In genomic region chr11:60899021-60899936, GRCh38 we compare ENCODE assay signal across 8 cellular contexts. TPM values are rescaled to one million over a fixed set of nuclear protein-coding genes. Genes with fewer than 3 reads are reported as not detected.
A peak's percentile ranks its signal among the peaks of the same experiment; 100 is the strongest.
DNase-seq lines count a peak whose midpoint lies in the region; ATAC-seq, FAIRE-seq and TF ChIP-seq lines count a peak whose summit lies in the region.

No MANE protein-coding gene starts in this region.

- H3K9me3 Mint-ChIP-seq in activated CD4-positive, alpha-beta memory T cell treated with anti-CD3 and anti-CD28 coated beads, Interleukin-2, amount 10 ng/mL, durations not matched to agents 7 days and 5 days, result no peaks in the 10 kb centered on the region
- H3K9me3 Mint-ChIP-seq in activated CD4-positive, alpha-beta memory T cell treated with anti-CD3 and anti-CD28 coated beads for 36 hours, result no peaks in the 10 kb centered on the region

- CTCF ChIA-PET in activated CD4-positive, alpha-beta memory T cell treated with anti-CD3 and anti-CD28 coated beads, Interleukin-2, amount 10 ng/mL, durations not matched to agents 7 days and 5 days (lab: Charles Lee), result interaction anchor here (0.6 to 7.6 kb wide), 18 partner anchors 10 to 766 kb away, joined by 3 to 87 read pairs (median 4); partner anchors contain the start of gene TMEM109
- CTCF ChIA-PET in activated CD4-positive, alpha-beta memory T cell treated with anti-CD3 and anti-CD28 coated beads for 36 hours (lab: Charles Lee), result interaction anchor here (0.6 to 11.1 kb wide), 33 partner anchors 8 to 504 kb away, joined by 3 to 117 read pairs (median 4); partner anchors contain the start of genes CCDC86 and TMEM109

- no peak overlapping the region for H3K27ac Mint-ChIP-seq in activated CD4-positive, alpha-beta memory T cell treated with anti-CD3 and anti-CD28 coated beads, Interleukin-2, amount 10 ng/mL, durations not matched to agents 7 days and 5 days
- no peak overlapping the region for H3K27ac Mint-ChIP-seq in activated CD4-positive, alpha-beta memory T cell treated with anti-CD3 and anti-CD28 coated beads for 36 hours

- intact Hi-C loops in activated CD4-positive, alpha-beta memory T cell treated with anti-CD3 and anti-CD28 coated beads for 36 hours (cut with micrococcal nuclease), result loop anchor here (1.0 to 5.0 kb wide), 2 partner anchors 68 to 122 kb away; no protein-coding TSS in a partner anchor
- intact Hi-C loops in colonic mucosa (cut with DNase I), result loop anchor here (5.0 kb wide), 1 partner anchor 122 kb away; no protein-coding TSS in a partner anchor
- intact Hi-C loops in lower lobe of right lung (cut with DNase I), result loop anchor here (5.0 kb wide), 1 partner anchor 67 kb away; no protein-coding TSS in a partner anchor

- TF ChIP-seq CTCF in colonic mucosa (IDR thresholded peaks at IDR 0.05) (peak; percentile 97), lower lobe of right lung (IDR thresholded peaks at IDR 0.05) (peak; percentile 94)

- POLR2A ChIA-PET in activated CD4-positive, alpha-beta memory T cell treated with anti-CD3 and anti-CD28 coated beads, Interleukin-2, amount 10 ng/mL, durations not matched to agents 7 days and 5 days (lab: Charles Lee), result interaction anchor here (1.0 to 1.4 kb wide), 2 partner anchors 10 to 16 kb away, joined by 5 to 6 read pairs; no protein-coding TSS in a partner anchor
- POLR2A ChIA-PET in activated CD4-positive, alpha-beta memory T cell treated with anti-CD3 and anti-CD28 coated beads for 36 hours (lab: Charles Lee), result no interaction called here

- peak; percentile 33 for DNase-seq in activated CD4-positive, alpha-beta memory T cell treated with anti-CD3 and anti-CD28 coated beads, Interleukin-2, amount 10 ng/mL, durations not matched to agents 7 days and 5 days
- DNase-seq in activated CD4-positive, alpha-beta memory T cell treated with anti-CD3 and anti-CD28 coated beads for 36 hours, result no peak
- DNase-seq in HK-2 (ENCODE audit: unreplicated experiment) (peak; percentile 31), RKO (ENCODE audit: low spot score) (peak; percentile 76), colonic mucosa (peak; percentile 62), lower lobe of right lung (no peak), urothelium cell line (ENCODE audit: low spot score) (peak; percentile 68), ecto neural progenitor cell (ENCODE audit: low spot score) (no peak)

- H3K36me3 Mint-ChIP-seq in activated CD4-positive, alpha-beta memory T cell treated with anti-CD3 and anti-CD28 coated beads, Interleukin-2, amount 10 ng/mL, durations not matched to agents 7 days and 5 days (ENCODE audit: low read depth), result peaks cover 85% of the 10 kb centered on the region
- H3K36me3 Mint-ChIP-seq in activated CD4-positive, alpha-beta memory T cell treated with anti-CD3 and anti-CD28 coated beads for 36 hours, result peaks cover 69% of the 10 kb centered on the region

- H3K9me3 ChIP-seq in colonic mucosa, result no peaks in the 10 kb centered on the region
- H3K9me3 ChIP-seq in lower lobe of right lung, result no peaks in the 10 kb centered on the region

- H3K4me1 ChIP-seq in colonic mucosa, result no peaks in the 10 kb centered on the region
- peaks cover 7% of the 10 kb centered on the region for H3K4me1 ChIP-seq in lower lobe of right lung

- H3K36me3 ChIP-seq in colonic mucosa, result peaks cover 24% of the 10 kb centered on the region
- peaks cover 98% of the 10 kb centered on the region for H3K36me3 ChIP-seq in lower lobe of right lung

- no peak overlapping the region for H3K4me3 ChIP-seq in colonic mucosa
- H3K4me3 ChIP-seq in lower lobe of right lung, result no peak overlapping the region

- H3K4me3 Mint-ChIP-seq in activated CD4-positive, alpha-beta memory T cell treated with anti-CD3 and anti-CD28 coated beads, Interleukin-2, amount 10 ng/mL, durations not matched to agents 7 days and 5 days, result no peak overlapping the region
- H3K4me3 Mint-ChIP-seq in activated CD4-positive, alpha-beta memory T cell treated with anti-CD3 and anti-CD28 coated beads for 36 hours, result no peak overlapping the region

- H3K9ac ChIP-seq in colonic mucosa (ENCODE audit: low read depth in 2 of 2, low read length in 2 of 2), result no peak overlapping the region

- peak; percentile 79 to 83 for ATAC-seq in lower lobe of right lung

- H3K27me3 ChIP-seq in colonic mucosa (no peaks in the 10 kb centered on the region), lower lobe of right lung (ENCODE audit: low read depth) (no peaks in the 10 kb centered on the region)

- no peak overlapping the region for H3K27ac ChIP-seq in colonic mucosa
- H3K27ac ChIP-seq in lower lobe of right lung, result no peak overlapping the region

- peaks cover 13% of the 10 kb centered on the region for H3K4me1 Mint-ChIP-seq in activated CD4-positive, alpha-beta memory T cell treated with anti-CD3 and anti-CD28 coated beads, Interleukin-2, amount 10 ng/mL, durations not matched to agents 7 days and 5 days
- H3K4me1 Mint-ChIP-seq in activated CD4-positive, alpha-beta memory T cell treated with anti-CD3 and anti-CD28 coated beads for 36 hours (ENCODE audit: low read depth), result peaks cover 11% of the 10 kb centered on the region

- FAIRE-seq in urothelium cell line (lab: Jason Lieb, UNC), result no peak

- no peaks in the 10 kb centered on the region for H3K27me3 Mint-ChIP-seq in activated CD4-positive, alpha-beta memory T cell treated with anti-CD3 and anti-CD28 coated beads, Interleukin-2, amount 10 ng/mL, durations not matched to agents 7 days and 5 days
- H3K27me3 Mint-ChIP-seq in activated CD4-positive, alpha-beta memory T cell treated with anti-CD3 and anti-CD28 coated beads for 36 hours, result no peaks in the 10 kb centered on the region

RNA-seq across cellular contexts. Expression of gene PRPF19, which starts 7.1 kb away (rescaled TPM):
- total RNA-seq in activated CD4-positive, alpha-beta memory T cell treated with anti-CD3 and anti-CD28 coated beads, Interleukin-2, amount 10 ng/mL, durations not matched to agents 7 days and 5 days, result 100 to 1,000 TPM in 1 of 2 experiments, 10 to 100 TPM in 1; 99.2 to 103 TPM
- 100 to 1,000 TPM; 127 to 139 TPM for total RNA-seq in activated CD4-positive, alpha-beta memory T cell treated with anti-CD3 and anti-CD28 coated beads for 36 hours
- 100 to 1,000 TPM in 1 of 2 donors, 10 to 100 TPM in 1; 59.3 to 172 TPM for total RNA-seq in colonic mucosa
- 58.1 TPM for total RNA-seq in lower lobe of right lung

RNA-seq across cellular contexts. Expression of gene TMEM109, which starts 14.7 kb away (rescaled TPM):
- total RNA-seq in activated CD4-positive, alpha-beta memory T cell treated with anti-CD3 and anti-CD28 coated beads, Interleukin-2, amount 10 ng/mL, durations not matched to agents 7 days and 5 days, result 100 to 1,000 TPM; 101 to 110 TPM
- 100 to 1,000 TPM; 101 to 106 TPM for total RNA-seq in activated CD4-positive, alpha-beta memory T cell treated with anti-CD3 and anti-CD28 coated beads for 36 hours
- total RNA-seq in colonic mucosa (10 to 100 TPM; 35.0 to 53.4 TPM), lower lobe of right lung (142 TPM)

RNA-seq across cellular contexts. Expression of gene TMEM132A, which starts 25.0 kb away (rescaled TPM):
- under 1 TPM in 1 of 2 experiments, not detected in 1; 0.30 TPM for total RNA-seq in activated CD4-positive, alpha-beta memory T cell treated with anti-CD3 and anti-CD28 coated beads, Interleukin-2, amount 10 ng/mL, durations not matched to agents 7 days and 5 days
- total RNA-seq in activated CD4-positive, alpha-beta memory T cell treated with anti-CD3 and anti-CD28 coated beads for 36 hours, result 1 to 10 TPM; 3.3 to 5.7 TPM
- total RNA-seq in colonic mucosa, result 10 to 100 TPM; 12.3 to 20.7 TPM
- total RNA-seq in lower lobe of right lung, result 13.9 TPM

RNA-seq across cellular contexts. Expression of gene ZP1, which starts 31.9 kb away (rescaled TPM):
- total RNA-seq in activated CD4-positive, alpha-beta memory T cell treated with anti-CD3 and anti-CD28 coated beads, Interleukin-2, amount 10 ng/mL, durations not matched to agents 7 days and 5 days, result under 1 TPM in 1 of 2 experiments, not detected in 1; 0.18 TPM
- total RNA-seq in activated CD4-positive, alpha-beta memory T cell treated with anti-CD3 and anti-CD28 coated beads for 36 hours, result not detected
- total RNA-seq in colonic mucosa, result under 1 TPM in 1 of 2 donors, not detected in 1; 0.35 TPM
- not detected for total RNA-seq in lower lobe of right lung

RNA-seq across cellular contexts. Expression of gene PTGDR2, which starts 43.5 kb away (rescaled TPM):
- 1 to 10 TPM; 5.7 TPM for total RNA-seq in activated CD4-positive, alpha-beta memory T cell treated with anti-CD3 and anti-CD28 coated beads, Interleukin-2, amount 10 ng/mL, durations not matched to agents 7 days and 5 days
- total RNA-seq in activated CD4-positive, alpha-beta memory T cell treated with anti-CD3 and anti-CD28 coated beads for 36 hours, result under 1 TPM; 0.33 to 0.36 TPM
- total RNA-seq in colonic mucosa, result 1 to 10 TPM; 3.7 to 4.7 TPM
- 0.86 TPM for total RNA-seq in lower lobe of right lung

Comparison
In these comparisons a context has a peak if more than half of its experiments do, and no peak if none do; other contexts are left out.
1. DNase-seq: peak in activated CD4-positive, alpha-beta memory T cell treated with anti-CD3 and anti-CD28 coated beads, Interleukin-2, amount 10 ng/mL, durations not matched to agents 7 days and 5 days (single experiment), HK-2 (single experiment), RKO (single experiment), colonic mucosa (single experiment) and urothelium cell line (single experiment); none in activated CD4-positive, alpha-beta memory T cell treated with anti-CD3 and anti-CD28 coated beads for 36 hours (single experiment), lower lobe of right lung (single experiment) and ecto neural progenitor cell (single experiment).